Comparison of ENCODE assay signal across 13 cellular contexts in genomic region chr6:25193865-25194679, GRCh38.
DNase-seq lines count a peak whose midpoint lies in the region; ATAC-seq and TF ChIP-seq lines count a peak whose summit lies in the region.
"Had no signal": no experiment of that assay in that cellular context is flagged by ENCODE, and none has a peak within 500 bp of the region (broad histone marks: within the 10 kb centered on the region; RNA-seq: fewer than 3 reads in every experiment).

No MANE protein-coding gene starts in this region.

- no peaks in the 10 kb centered on the region for H3K9me3 ChIP-seq in adrenal gland (replicated peaks in 1 of 3)
- no peaks in the 10 kb centered on the region for H3K9me3 ChIP-seq in heart left ventricle
- no peaks in the 10 kb centered on the region for H3K9me3 ChIP-seq in gastrocnemius medialis

- peaks cover 27% of the 10 kb centered on the region for H3K4me1 ChIP-seq in ACC112 (ENCODE audit: control insufficient read depth, insufficient read depth, low read length, unreplicated experiment)
- H3K4me1 ChIP-seq in adrenal gland (replicated peaks in 1 of 2): peaks cover 17 to 19% of the 10 kb centered on the region in 2 donors
- peaks cover 0 to 26% (median 8%) of the 10 kb centered on the region in 12 donors for H3K4me1 ChIP-seq in heart left ventricle
- H3K4me1 ChIP-seq in gastrocnemius medialis: peaks cover 4 to 6% of the 10 kb centered on the region in 2 donors

- 74 to 78% (median 76%) methylated on average over 9 of the region's 9 CpGs for WGBS in adrenal gland, 4 donors
- 59 to 80% (median 75%) methylated on average over 9 of the region's 9 CpGs for WGBS in heart left ventricle, 4 donors

- H3K36me3 ChIP-seq in ACC112 (ENCODE audit: insufficient read depth, low read length) (no peaks in the 10 kb centered on the region), adrenal gland (replicated peaks in 1 of 2) (no peaks in the 10 kb centered on the region), heart left ventricle (no peaks in the 10 kb centered on the region), gastrocnemius medialis (no peaks in the 10 kb centered on the region)

- TF ChIP-seq POLR2A in adrenal gland (IDR thresholded peaks at IDR 0.05) (no peak), heart left ventricle (IDR thresholded peaks at IDR 0.05) (no peak), gastrocnemius medialis (IDR thresholded peaks at IDR 0.05) (no peak)

- H3K27ac ChIP-seq in ACC112 (ENCODE audit: low read depth, low read length) (peak overlapping the region; percentile 100), adrenal gland (peak overlapping the region; percentile 8 to 90 (median 50)), heart left ventricle (peak overlapping the region in 11 of 12 donors; percentile 31 to 87 (median 69)), gastrocnemius medialis (peak overlapping the region; percentile 43 to 70 (median 58))

- no peaks in the 10 kb centered on the region for H3K79me2 ChIP-seq in ACC112 (ENCODE audit: control insufficient read depth, insufficient read depth, low read length, unreplicated experiment)

- ATAC-seq in heart left ventricle (peak in 3 of 4 donors; percentile 35 to 57 (median 49)), gastrocnemius medialis (no peak)

- in situ Hi-C loops in gastrocnemius medialis (cut with MboI; ENCODE audit: low sequenced_read_pairs in 4 of 4): no loop called here

- no peak for DNase-seq in adrenal gland
- no peak for DNase-seq in heart left ventricle
- no peak for DNase-seq in gastrocnemius medialis
- no peak for DNase-seq in anterior cingulate cortex (lab: John Stamatoyannopoulos, UW)
- DNase-seq in iPS-NIHi11 (ENCODE audit: low spot score): no peak
- no peak for DNase-seq in NCI-H526 (lab: John Stamatoyannopoulos, UW)
- DNase-seq in NCI-H2081 (lab: John Stamatoyannopoulos, UW): no peak
- DNase-seq: DMS153; effector CD4-positive, alpha-beta T cell; hippocampal formation; midbrain; NCI-H510A had no signal

- TF ChIP-seq CTCF in adrenal gland (IDR thresholded peaks at IDR 0.05) (no peak), heart left ventricle (IDR thresholded peaks at IDR 0.05) (no peak), gastrocnemius medialis (IDR thresholded peaks at IDR 0.05 in 4 of 5, conservative IDR thresholded peaks at IDR 0.05 in 1 of 5) (no peak)

- peak overlapping the region; percentile 53 for H3K4me3 ChIP-seq in ACC112 (ENCODE audit: low read depth, low read length)
- H3K4me3 ChIP-seq in adrenal gland: no peak overlapping the region
- H3K4me3 ChIP-seq in heart left ventricle: peak overlapping the region in 1 of 12 donors; percentile 3
- no peak overlapping the region for H3K4me3 ChIP-seq in gastrocnemius medialis

- no peaks in the 10 kb centered on the region for H3K27me3 ChIP-seq in ACC112 (ENCODE audit: insufficient read depth, low read length)
- no peaks in the 10 kb centered on the region for H3K27me3 ChIP-seq in adrenal gland
- no peaks in the 10 kb centered on the region for H3K27me3 ChIP-seq in heart left ventricle
- H3K27me3 ChIP-seq in gastrocnemius medialis: no peaks in the 10 kb centered on the region

- intact Hi-C loops in adrenal gland (cut with DNase I): no loop called here
- intact Hi-C loops in heart left ventricle (cut with DNase I): loop anchor here in 1 of 10 donors (5.0 kb wide), 1 partner anchor 57 kb away; no protein-coding TSS in a partner anchor
- intact Hi-C loops in gastrocnemius medialis (cut with DNase I; ENCODE audit: low total_unique reads): loop anchor here (10.0 kb wide), 1 partner anchor 59 kb away; no protein-coding TSS in a partner anchor

- peak overlapping the region; percentile 47 for H2AFZ ChIP-seq in ACC112 (ENCODE audit: low read length, unreplicated experiment)

Comparison
In these comparisons a context has a peak if more than half of its experiments do, and no peak if none do; other contexts are left out.
1. H3K27ac ChIP-seq: peak in every context shown above with its lines; median percentile 100 in ACC112; 69 in heart left ventricle; 58 in gastrocnemius medialis; 50 in adrenal gland.
2. ATAC-seq: peak in heart left ventricle (3 of 4); none in gastrocnemius medialis (0 of 2).